In genomic region chr7:154928136-154929005, GRCh38 we compare ENCODE assay signal across 8 cellular contexts.
DNase-seq lines count a peak whose midpoint lies in the region; ATAC-seq lines count a peak whose summit lies in the region.

No MANE protein-coding gene starts in this region.

- peak overlapping the region; percentile 86 for H3K27ac Mint-ChIP-seq in T-helper 2 cell treated with Interferon-gamma antibody and Interleukin-4, amounts not matched to agents 5 μg/mL and 100 μg/mL, for 36 hours

- peak overlapping the region; percentile 94 for H3K4me3 Mint-ChIP-seq in T-helper 2 cell treated with Interferon-gamma antibody and Interleukin-4, amounts not matched to agents 5 μg/mL and 100 μg/mL, for 36 hours

- ATAC-seq in HG02588 (IDR thresholded peaks at IDR 0.05; ENCODE audit: unreplicated experiment), result peak; percentile 75

- DNase-seq in activated gamma-delta T cell treated with Interleukin-2 at 50 U/mL for 16 hours (peak; percentile 29), activated gamma-delta T cell (lab: John Stamatoyannopoulos, UW) (no peak), MV-4-11 (lab: John Stamatoyannopoulos, UW) (peak; percentile 94), caudate nucleus (lab: John Stamatoyannopoulos, UW) (peak in 7 of 61 donors; percentile 9 to 56 (median 25)), left kidney (ENCODE audit: low read depth, low spot score) (peak; percentile 91)
- DNase-seq in T-helper 2 cell treated with Interferon-gamma antibody and Interleukin-4, amounts not matched to agents 5 μg/mL and 100 μg/mL, for 36 hours (ENCODE audit: low spot score), result peak; percentile 39
- DNase-seq in stimulated activated CD8-positive, alpha-beta memory T cell treated with anti-CD3 and anti-CD28 coated beads, Interleukin-15, amount 100 ng/mL, for 24 hours (ENCODE audit: low read depth), result peak; percentile 22

- H3K36me3 Mint-ChIP-seq in T-helper 2 cell treated with Interferon-gamma antibody and Interleukin-4, amounts not matched to agents 5 μg/mL and 100 μg/mL, for 36 hours (ENCODE audit: low read depth), result peaks cover 3% of the 10 kb centered on the region

- H3K9me3 Mint-ChIP-seq in T-helper 2 cell treated with Interferon-gamma antibody and Interleukin-4, amounts not matched to agents 5 μg/mL and 100 μg/mL, for 36 hours, result peaks cover 7% of the 10 kb centered on the region

- peaks cover 19% of the 10 kb centered on the region for H3K4me1 Mint-ChIP-seq in T-helper 2 cell treated with Interferon-gamma antibody and Interleukin-4, amounts not matched to agents 5 μg/mL and 100 μg/mL, for 36 hours (ENCODE audit: low read depth)

- peak overlapping the region; percentile 87 for H3K27ac ChIP-seq in caudate nucleus (ENCODE audit: low read depth, low read length)

- peaks cover 4% of the 10 kb centered on the region for H3K27me3 Mint-ChIP-seq in T-helper 2 cell treated with Interferon-gamma antibody and Interleukin-4, amounts not matched to agents 5 μg/mL and 100 μg/mL, for 36 hours (ENCODE audit: low read depth)
